In genomic region chr10:69408318-69409175, GRCh38 we compare ENCODE assay signal across 8 cellular contexts. TPM values are rescaled to one million over a fixed set of nuclear protein-coding genes. Genes with fewer than 3 reads are reported as not detected.
A peak's percentile ranks its signal among the peaks of the same experiment; 100 is the strongest.
DNase-seq lines count a peak whose midpoint lies in the region; ATAC-seq and TF ChIP-seq lines count a peak whose summit lies in the region.

No MANE protein-coding gene starts in this region.

- H4K20me1 ChIP-seq in H9 (ENCODE audit: control insufficient read depth, insufficient read depth, insufficient read length) = no peaks in the 10 kb centered on the region

- ATAC-seq in RWPE2 (ENCODE audit: low read depth) = peak; percentile 79

- H3K27me3 ChIP-seq in H9 (ENCODE audit: insufficient read depth, low read length) (no peaks in the 10 kb centered on the region; the same call in 1 of the 2 replicates), RWPE2 (ENCODE audit: insufficient read depth, poor library complexity, severe bottlenecking) (no peaks in the 10 kb centered on the region)

- peak overlapping the region; percentile 64; the same call in 1 of the 2 replicates for H3K14ac ChIP-seq in H9 (ENCODE audit: insufficient read depth, low read length)

- no peak overlapping the region for H2BK20ac ChIP-seq in H9 (ENCODE audit: low read depth, low read length, poor library complexity, severe bottlenecking)

- H3K23ac ChIP-seq in H9 (ENCODE audit: insufficient read length, low read depth, low read length) = no peak overlapping the region

- no peak overlapping the region for H3K4me2 ChIP-seq in H9 (ENCODE audit: insufficient read depth, insufficient read length, low read length)

- no peak overlapping the region for H4K8ac ChIP-seq in H9 (replicated peaks; ENCODE audit: insufficient read length, low read depth, low read length)

- H3K4me1 ChIP-seq in H9 (ENCODE audit: insufficient read depth, low read length) (no peaks in the 10 kb centered on the region; the same call in 1 of the 2 replicates), RWPE2 (ENCODE audit: insufficient read depth, poor library complexity, severe bottlenecking) (peaks cover 18% of the 10 kb centered on the region)

- no peaks in the 10 kb centered on the region for H3K79me2 ChIP-seq in H9 (ENCODE audit: insufficient read depth, low read length)

- H2BK15ac ChIP-seq in H9 (ENCODE audit: low read depth, low read length) = no peak overlapping the region

- no peak overlapping the region for H3K27ac ChIP-seq in H9 (ENCODE audit: insufficient read length, low read depth, low read length)
- H3K27ac ChIP-seq in RWPE2 (ENCODE audit: poor library complexity, severe bottlenecking) = peak overlapping the region; percentile 40
- peak overlapping the region; percentile 45 for H3K27ac ChIP-seq in substantia nigra (ENCODE audit: low read depth, low read length, poor library complexity, severe bottlenecking)

- H3K56ac ChIP-seq in H9 (ENCODE audit: insufficient read length, low read depth, low read length) = no peak overlapping the region

- H3K27me3 Mint-ChIP-seq in H9 (ENCODE audit: low read depth) = peaks cover 17% of the 10 kb centered on the region

- H2AK5ac ChIP-seq in H9 (ENCODE audit: insufficient read length, low read length) = no peak overlapping the region

- peak overlapping the region; percentile 98 for H2BK120ac ChIP-seq in H9 (ENCODE audit: low read depth, low read length, poor library complexity, severe bottlenecking)

- peak; percentile 97 for DNase-seq in GM03348 (ENCODE audit: low spot score)
- DNase-seq in H9 = peak; percentile 94
- DNase-seq in M059J (ENCODE audit: low read depth) = peak; percentile 89
- peak; percentile 92 for DNase-seq in RWPE2 (ENCODE audit: low spot score)
- DNase-seq in activated gamma-delta T cell (lab: John Stamatoyannopoulos, UW) = peak; percentile 79
- peak; percentile 92 to 98 for DNase-seq in foreskin fibroblast
- DNase-seq in non-pigmented ciliary epithelial cell (ENCODE audit: low read depth) = peak; percentile 57
- peak; percentile 28 to 97 (median 81) for DNase-seq in substantia nigra (lab: John Stamatoyannopoulos, UW)

- H3K4me1 Mint-ChIP-seq in H9 = peaks cover 28 to 36% of the 10 kb centered on the region in 2 experiments

- no peaks in the 10 kb centered on the region for H3K9me3 Mint-ChIP-seq in H9

- no peaks in the 10 kb centered on the region for H3K23me2 ChIP-seq in H9 (ENCODE audit: insufficient read length, low read depth, low read length, poor library complexity, severe bottlenecking)

- WGBS in H9 (ENCODE audit: extremely low coverage, insufficient read length, low lambda C conversion rate) = no CpG with 5 or more reads among the region's 64 CpGs

- TF ChIP-seq CTCF in H9 (conservative IDR thresholded peaks at IDR 0.05) = peak; percentile 83
- TF ChIP-seq CTCF in RWPE2 (IDR thresholded peaks at IDR 0.05; ENCODE audit: poor library complexity, severe bottlenecking) = peak; percentile 90
- TF ChIP-seq CTCF in foreskin fibroblast (IDR thresholded peaks at IDR 0.05; ENCODE audit: low read depth, low read length) = peak; percentile 49

- no peaks in the 10 kb centered on the region for H3K79me1 ChIP-seq in H9 (ENCODE audit: insufficient read depth, low read depth, low read length, poor library complexity, severe bottlenecking)

- no peak overlapping the region for H3T11ph ChIP-seq in H9 (ENCODE audit: low read length)

- no peak overlapping the region for H4K91ac ChIP-seq in H9 (ENCODE audit: insufficient read length, low read depth, low read length)

- H3K18ac ChIP-seq in H9 (ENCODE audit: insufficient read length, low read depth, low read length) = peak overlapping the region; percentile 80

- H3K4me3 ChIP-seq in RWPE2 (ENCODE audit: severe bottlenecking) (peak overlapping the region; percentile 15), foreskin fibroblast (ENCODE audit: low read depth in 1 of 2, low read length in 2 of 2) (peak overlapping the region; percentile 41 to 46)

- no peaks in the 10 kb centered on the region for H3K36me3 ChIP-seq in RWPE2 (ENCODE audit: low read depth)

- H3K9ac ChIP-seq in H9 (ENCODE audit: extremely low read depth, insufficient read length, low read length) = no peak overlapping the region

- H3K27ac Mint-ChIP-seq in H9 = 0 out of 7 replicates have a peak overlapping the region, but pooled peaks of 1 of the 3 experiments have one; percentile 72

- no peak overlapping the region for H4K5ac ChIP-seq in H9 (ENCODE audit: insufficient read length, low read depth, low read length)

- H3K36me3 Mint-ChIP-seq in H9 (ENCODE audit: insufficient read depth in 1 of 3, low read depth in 3 of 3) = peaks cover 0 to 3% (median 0%) of the 10 kb centered on the region in 3 experiments; a peak in 3 of 7 replicates

- peak overlapping the region in 1 of 2 experiments; percentile 57; a peak in 2 of 5 replicates for H3K4me3 Mint-ChIP-seq in H9

- H3K9me3 ChIP-seq in H9 (ENCODE audit: control insufficient read depth, low read depth, low read length) = no peaks in the 10 kb centered on the region
- H3K9me3 ChIP-seq in RWPE2 (ENCODE audit: severe bottlenecking) = no peaks in the 10 kb centered on the region

- H2BK12ac ChIP-seq in H9 (ENCODE audit: insufficient read length, low read depth, low read length) = no peak overlapping the region

- H3K4ac ChIP-seq in H9 (ENCODE audit: low read depth, low read length) = no peak overlapping the region

- H2AFZ ChIP-seq in H9 (ENCODE audit: low read length) = no peak overlapping the region

- no peak overlapping the region for H2BK5ac ChIP-seq in H9 (ENCODE audit: insufficient read length, low read length)

RNA-seq across cellular contexts. Expression of gene TACR2, which starts 8.2 kb away (rescaled TPM):
- not detected in 2 replicates for total RNA-seq in H9 (2021)
- 0.05 and 0.15 TPM in 2 replicates for total RNA-seq in M059J (2014; rRNA removed; shearing (Covaris generic))

RNA-seq across cellular contexts. Expression of gene TSPAN15, which starts 42.7 kb away (rescaled TPM):
- 7.7 and 7.8 TPM in 2 replicates for total RNA-seq in H9 (2021)
- total RNA-seq in M059J (2014; rRNA removed; shearing (Covaris generic)) = 109 and 179 TPM in 2 replicates

Comparison
In these comparisons a context has a peak if more than half of its experiments do, and no peak if none do; other contexts are left out.
1. RNA of gene TSPAN15, which starts 42.7 kb away (total RNA-seq): 109 to 179 TPM in M059J; 7.7 to 7.8 TPM in H9; every median in the first group is over 10 times any median in the second.
2. Peak in every context shown above with its lines, with median percentiles within 50 percentile points of each other: DNase-seq and CTCF ChIP-seq.